26 cellular contexts compared by ENCODE assay signal in the genomic region with DNA sequence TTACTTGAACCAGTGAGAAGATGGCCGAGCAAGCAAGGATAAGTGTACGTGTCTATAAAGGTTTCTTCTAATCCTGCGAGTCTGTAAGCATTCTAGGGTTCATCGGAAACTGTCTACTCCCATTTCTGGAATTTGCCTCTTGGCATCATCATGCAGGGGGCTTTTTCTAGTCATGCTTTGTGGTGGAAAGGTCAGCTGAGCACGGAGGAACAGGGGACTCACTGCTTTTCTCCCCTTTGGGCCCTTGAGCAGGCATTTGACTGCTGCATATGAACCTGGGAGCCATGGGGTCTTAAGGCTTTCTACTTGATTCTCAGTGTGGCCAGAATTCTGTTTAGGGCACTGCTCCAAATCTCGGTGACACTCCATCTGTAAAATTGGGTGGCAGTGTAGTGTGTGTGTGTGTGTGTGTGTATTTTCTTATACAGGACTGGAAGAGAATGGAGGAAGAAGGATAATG.
A peak's percentile ranks its signal among the peaks of the same experiment; 100 is the strongest.
DNase-seq lines count a peak whose midpoint lies in the region; ATAC-seq, FAIRE-seq and TF ChIP-seq lines count a peak whose summit lies in the region.
"Had no signal": no experiment of that assay in that cellular context is flagged by ENCODE, and none has a peak within 500 bp of the region (broad histone marks: within the 10 kb centered on the region; RNA-seq: fewer than 3 reads in every experiment).

No MANE protein-coding gene starts in this region.

- peak overlapping the region; percentile 59; the same call in 1 of the 2 replicates for H2AK5ac ChIP-seq in IMR-90 (ENCODE audit: low read depth, low read length)

- H3K79me1 ChIP-seq in IMR-90 (ENCODE audit: low read depth in 1 of 2, low read length in 2 of 2) = peaks cover 5 to 15% of the 10 kb centered on the region in 2 experiments; a peak in 3 of 4 replicates

- peaks cover 30% of the 10 kb centered on the region for H3K4me1 ChIP-seq in IMR-90 (ENCODE audit: control insufficient read depth, insufficient read depth, low read length)
- peaks cover 0 to 21% of the 10 kb centered on the region in 2 experiments; a peak in 2 of 5 replicates for H3K4me1 ChIP-seq in K562 (replicated peaks in 1 of 2; ENCODE audit: control insufficient read depth in 2 of 2, insufficient read depth in 2 of 2, low read length in 2 of 2)
- peaks cover 31 to 64% (median 37%) of the 10 kb centered on the region in 3 donors for H3K4me1 ChIP-seq in skeletal muscle tissue (ENCODE audit: control insufficient read depth in 3 of 3, insufficient read depth in 3 of 3, low read length in 3 of 3)

- H3K4me3 ChIP-seq in IMR-90 (ENCODE audit: insufficient read depth, low read depth, low read length) (no peak overlapping the region), K562 (no peak overlapping the region), skeletal muscle tissue (ENCODE audit: low read length in 3 of 3) (no peak overlapping the region)
- H3K4me3 ChIP-seq: skin epidermis, tibial artery had no signal

- H3K9me3 ChIP-seq in IMR-90 (ENCODE audit: control insufficient read depth, insufficient read depth, low read length) = no peaks in the 10 kb centered on the region
- H3K9me3 ChIP-seq in K562 (replicated peaks; ENCODE audit: control insufficient read depth, insufficient read depth, low read depth, low read length) = 0 out of 2 replicates have a peak, but pooled peaks cover 2% of the 10 kb centered on the region
- H3K9me3 ChIP-seq in skeletal muscle tissue (ENCODE audit: control insufficient read depth in 3 of 3, low read length in 3 of 3) = no peaks in the 10 kb centered on the region
- H3K9me3 ChIP-seq: tibial artery had no signal

- 0 out of 2 replicates have a peak overlapping the region, but pooled peaks have one; percentile 19 for H3K14ac ChIP-seq in IMR-90 (replicated peaks; ENCODE audit: low read depth, low read length)

- H3K27me3 ChIP-seq in IMR-90 (ENCODE audit: control insufficient read depth, insufficient read depth, low read length) = no peaks in the 10 kb centered on the region
- H3K27me3 ChIP-seq in K562 (ENCODE audit: control insufficient read depth in 2 of 2, insufficient read depth in 2 of 2, low read length in 2 of 2) = no peaks in the 10 kb centered on the region; a peak in 1 of 5 replicates
- H3K27me3 ChIP-seq in skeletal muscle tissue (ENCODE audit: control insufficient read depth in 3 of 3, insufficient read depth in 3 of 3, low read length in 3 of 3) = no peaks in the 10 kb centered on the region
- H3K27me3 ChIP-seq: tibial artery had no signal

- TF ChIP-seq POLR2A in IMR-90 (IDR thresholded peaks at IDR 0.05; ENCODE audit: low read depth, low read length) = no peak
- TF ChIP-seq POLR2A in K562 (conservative IDR thresholded peaks at IDR 0.05) = no peak

- H2BK120ac ChIP-seq in IMR-90 (ENCODE audit: low read depth, low read length) = peak overlapping the region; percentile 28; the same call in 1 of the 2 replicates

- no TSS peak for BruUV-seq in IMR-90 (replicated peaks; lab: Mats Ljungman, UMichigan)
- BruUV-seq in K562 (replicated peaks; lab: Mats Ljungman, UMichigan) = no TSS peak

- TF ChIP-seq EP300 in K562 (IDR thresholded peaks at IDR 0.05; ENCODE audit: low read length) = no peak

- peak overlapping the region; percentile 25; the same call in 1 of the 2 replicates for H3K18ac ChIP-seq in IMR-90 (ENCODE audit: low read depth, low read length)

- TF ChIP-seq CTCF in IMR-90 (conservative IDR thresholded peaks at IDR 0.05; ENCODE audit: low read depth, low read length) (no peak), K562 (IDR thresholded peaks at IDR 0.05 in 2 of 3, conservative IDR thresholded peaks at IDR 0.05 in 1 of 3; ENCODE audit: insufficient read depth in 2 of 3, low read depth in 1 of 3, low read length in 3 of 3) (no peak)

- H3K36me3 ChIP-seq in IMR-90 (ENCODE audit: control insufficient read depth, insufficient read depth, low read length) (no peaks in the 10 kb centered on the region), K562 (ENCODE audit: control insufficient read depth, insufficient read depth, low read length) (no peaks in the 10 kb centered on the region), skeletal muscle tissue (ENCODE audit: control insufficient read depth in 3 of 3, insufficient read depth in 3 of 3, low read length in 3 of 3) (no peaks in the 10 kb centered on the region)
- H3K36me3 ChIP-seq: tibial artery had no signal

- peak overlapping the region; percentile 24; the same call in 1 of the 2 replicates for H4K91ac ChIP-seq in IMR-90 (ENCODE audit: insufficient read depth, low read depth, low read length)

- H3K23ac ChIP-seq in IMR-90 (ENCODE audit: low read depth, low read length) = peak overlapping the region; percentile 36; the same call in 1 of the 2 replicates

- H2BK5ac ChIP-seq in IMR-90 (ENCODE audit: low read depth, low read length, poor library complexity, severe bottlenecking) = no peak overlapping the region

- no peak overlapping the region for H3K9ac ChIP-seq in IMR-90 (ENCODE audit: low read depth, low read length)
- no peak overlapping the region for H3K9ac ChIP-seq in K562 (ENCODE audit: insufficient read depth in 1 of 2, low read depth in 2 of 2, low read length in 2 of 2)
- no peak overlapping the region for H3K9ac ChIP-seq in skeletal muscle tissue (ENCODE audit: low read depth in 1 of 3, low read length in 3 of 3)

- H3K4me2 ChIP-seq in IMR-90 (ENCODE audit: low read depth, low read length) = no peak overlapping the region
- H3K4me2 ChIP-seq in K562 (ENCODE audit: insufficient read depth, low read length) = peak overlapping the region; percentile 44

- POLR2A ChIA-PET in IMR-90 (lab: Charles Lee; ENCODE audit: unreplicated experiment) (no interaction called here), K562 (lab: Yijun Ruan, JAX) (no interaction called here)

- no CpG with 5 or more reads among the region's 6 CpGs for WGBS in IMR-90 (ENCODE audit: extremely low coverage in 2 of 2, insufficient read length in 1 of 2), 2 experiments
- WGBS in K562 (ENCODE audit: insufficient coverage, low coverage, missing lambda C conversion rate) = 7% methylated on average over 6 of the region's 6 CpGs

- H4K8ac ChIP-seq in IMR-90 (ENCODE audit: low read depth in 2 of 2, low read length in 2 of 2) = no peak overlapping the region

- H3K27ac ChIP-seq in IMR-90 (ENCODE audit: insufficient read depth, low read length) (no peak overlapping the region), K562 (ENCODE audit: extremely low read depth, low read depth, low read length) (no peak overlapping the region; the same call in 2 of the 3 replicates), skeletal muscle tissue (ENCODE audit: low read depth, low read length) (peak overlapping the region; percentile 6)
- H3K27ac ChIP-seq: tibial artery had no signal

- TF ChIP-seq RAD21 in IMR-90 (IDR thresholded peaks at IDR 0.05; ENCODE audit: low read length) (no peak), K562 (CRISPR knock-in tag; conservative IDR thresholded peaks at IDR 0.05 in 1 of 2, IDR thresholded peaks at IDR 0.05 in 1 of 2) (no peak)

- DNase-seq in IMR-90 (no peak), K562 (ENCODE audit: extremely low read depth in 1 of 4, low spot score in 3 of 4) (no peak), iris pigment epithelial cell (ENCODE audit: low read depth) (peak; percentile 79), NCI-H82 (lab: John Stamatoyannopoulos, UW) (no peak), NCI-H2171 (lab: John Stamatoyannopoulos, UW) (no peak), NCI-H1105 treated with DMSO at 0.1 percent for 48 hours (lab: John Stamatoyannopoulos, UW) (no peak)
- DNase-seq: activated CD4-positive, alpha-beta memory T cell treated with anti-CD3 and anti-CD28 coated beads for 36 hours; activated CD4-positive, CD25-positive, alpha-beta regulatory T cell; activated T-cell treated with anti-CD3 and anti-CD28 coated beads for 4 hours; anterior cingulate cortex; CD4-positive, alpha-beta memory T cell; GOT3; hippocampal formation; islet precursor cell; naive B cell; NCI-H187 treated with DMSO at 0.1 percent for 48 hours; NCI-H446 treated with DMSO at 0.1 percent for 48 hours; posterior cingulate gyrus; stimulated activated naive CD4-positive, alpha-beta T cell treated with Interleukin-2 at 50 U/mL for 16 hours; T-helper 9 cell; tibial artery had no signal

- H4K5ac ChIP-seq in IMR-90 (ENCODE audit: low read depth, low read length) = peak overlapping the region; percentile 19; the same call in 1 of the 2 replicates

- H3K9me1 ChIP-seq in IMR-90 (ENCODE audit: insufficient read depth, low read length) = peaks cover 20% of the 10 kb centered on the region
- H3K9me1 ChIP-seq in K562 (ENCODE audit: control insufficient read depth, insufficient read depth, low read length) = no peaks in the 10 kb centered on the region

- H3K56ac ChIP-seq in IMR-90 (ENCODE audit: extremely low read depth, insufficient read depth, low read length) = no peak overlapping the region

- dilution Hi-C loops in IMR-90 (cut with HindIII; ENCODE audit: low sequenced_read_pairs, unreplicated experiment) = no loop called here

- H2BK15ac ChIP-seq in IMR-90 (ENCODE audit: low read depth, low read length) = peak overlapping the region; percentile 68; the same call in 2 of the 3 replicates

- H3K79me2 ChIP-seq in K562 (ENCODE audit: control insufficient read depth, insufficient read depth, low read length) = no peaks in the 10 kb centered on the region

- H2AK9ac ChIP-seq in IMR-90 (replicated peaks; ENCODE audit: low read depth, low read length, poor library complexity) = no peak overlapping the region

- no peak overlapping the region for H3K4ac ChIP-seq in IMR-90 (ENCODE audit: low read depth, low read length)

- H2AFZ ChIP-seq in IMR-90 (replicated peaks; ENCODE audit: low read length, poor library complexity) (no peak overlapping the region), K562 (ENCODE audit: low read depth, low read length) (peak overlapping the region; percentile 67)

- no peak overlapping the region; the same call in 1 of the 2 replicates for H2BK20ac ChIP-seq in IMR-90 (ENCODE audit: low read depth, low read length)

- intact Hi-C loops in IMR-90 (cut with micrococcal nuclease) = no loop called here
- intact Hi-C loops in K562 (cut with micrococcal nuclease) = no loop called here

- H4K20me1 ChIP-seq in IMR-90 (ENCODE audit: insufficient read depth, low read length) (no peaks in the 10 kb centered on the region), K562 (replicated peaks; ENCODE audit: control insufficient read depth, insufficient read depth, low read length) (no peaks in the 10 kb centered on the region)

- in situ Hi-C loops in IMR-90 (cut with MboI; ENCODE audit: low sequenced_read_pairs) = no loop called here
- in situ Hi-C loops in K562 (cut with MboI) = no loop called here

- ATAC-seq in IMR-90 (ENCODE audit: low read depth) (no peak), K562 (no peak), HG03520 (IDR thresholded peaks at IDR 0.05; ENCODE audit: unreplicated experiment) (no peak)
- ATAC-seq: SK-N-SH treated with all-trans-retinoic acid at 6 μM for 48 hours had no signal

- CTCF ChIA-PET in IMR-90 (lab: Yijun Ruan, JAX) (no interaction called here), K562 (lab: Yijun Ruan, JAX; ENCODE audit: low intra/inter-chr PET ratio) (no interaction called here)

- no peak for FAIRE-seq in K562 (lab: Jason Lieb, UNC)
- FAIRE-seq: RCC 7860 had no signal

TF ChIP-seq in IMR-90, 13 proteins besides CTCF, POLR2A, EP300 and RAD21 (continues in another document):
- TF ChIP-seq RFX5 (IDR thresholded peaks at IDR 0.05; ENCODE audit: low read depth, low read length) (no peak), FOS (IDR thresholded peaks at IDR 0.05; ENCODE audit: low read depth, low read length) (no peak)
